Comparison of ENCODE assay signal across 10 cellular contexts in the genomic region with DNA sequence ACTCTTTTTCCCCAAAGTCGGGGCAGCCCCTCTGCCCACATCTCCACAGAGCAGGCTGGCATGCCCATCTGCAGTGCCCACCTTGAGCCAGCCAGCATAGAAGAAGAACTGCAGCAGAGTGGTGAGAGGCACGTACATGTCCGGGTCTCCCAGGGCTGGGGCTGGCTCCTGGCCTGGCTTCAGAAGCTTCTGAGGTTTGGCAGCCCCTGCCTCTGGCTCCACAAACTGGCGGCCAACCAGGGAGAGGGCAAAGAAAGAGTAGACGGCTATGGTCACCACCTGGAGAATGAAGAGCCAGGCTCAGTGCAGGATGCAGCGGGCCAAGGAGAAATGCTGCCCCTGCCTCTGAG. TPM values are rescaled to one million over a fixed set of nuclear protein-coding genes. Genes with fewer than 3 reads are reported as not detected.
A peak's percentile ranks its signal among the peaks of the same experiment; 100 is the strongest.
DNase-seq lines count a peak whose midpoint lies in the region; ATAC-seq and TF ChIP-seq lines count a peak whose summit lies in the region.
"Had no signal": no experiment of that assay in that cellular context is flagged by ENCODE, and none has a peak within 500 bp of the region (broad histone marks: within the 10 kb centered on the region; RNA-seq: fewer than 3 reads in every experiment).

No MANE protein-coding gene starts in this region.

- no peaks in the 10 kb centered on the region for H3K27me3 Mint-ChIP-seq in stimulated activated naive CD8-positive, alpha-beta T cell treated with anti-CD3 and anti-CD28 coated beads, Interleukin-15, Interleukin-2, amounts not matched to agents 100 ng/mL and 50 ng/mL, for 24 hours
- H3K27me3 Mint-ChIP-seq in activated naive CD8-positive, alpha-beta T cell, result no peaks in the 10 kb centered on the region
- H3K27me3 Mint-ChIP-seq in memory B cell, result no peaks in the 10 kb centered on the region

- no peaks in the 10 kb centered on the region for H3K9me3 Mint-ChIP-seq in stimulated activated naive CD8-positive, alpha-beta T cell treated with anti-CD3 and anti-CD28 coated beads, Interleukin-15, Interleukin-2, amounts not matched to agents 100 ng/mL and 50 ng/mL, for 24 hours
- H3K9me3 Mint-ChIP-seq in activated naive CD8-positive, alpha-beta T cell (ENCODE audit: low read depth), result no peaks in the 10 kb centered on the region
- H3K9me3 Mint-ChIP-seq in memory B cell, result no peaks in the 10 kb centered on the region

- peak overlapping the region; percentile 74 for H3K27ac Mint-ChIP-seq in stimulated activated naive CD8-positive, alpha-beta T cell treated with anti-CD3 and anti-CD28 coated beads, Interleukin-15, Interleukin-2, amounts not matched to agents 100 ng/mL and 50 ng/mL, for 24 hours
- H3K27ac Mint-ChIP-seq in activated naive CD8-positive, alpha-beta T cell, result peak overlapping the region; percentile 87
- peak overlapping the region; percentile 58 for H3K27ac Mint-ChIP-seq in memory B cell

- peaks cover 21% of the 10 kb centered on the region for H3K36me3 Mint-ChIP-seq in stimulated activated naive CD8-positive, alpha-beta T cell treated with anti-CD3 and anti-CD28 coated beads, Interleukin-15, Interleukin-2, amounts not matched to agents 100 ng/mL and 50 ng/mL, for 24 hours (ENCODE audit: low read depth)
- H3K36me3 Mint-ChIP-seq in activated naive CD8-positive, alpha-beta T cell, result peaks cover 11% of the 10 kb centered on the region
- peaks cover 12% of the 10 kb centered on the region for H3K36me3 Mint-ChIP-seq in memory B cell

- TF ChIP-seq CTCF in GM10266 (IDR thresholded peaks at IDR 0.05; ENCODE audit: control insufficient read depth, insufficient read depth, low read depth, missing control alignments), result no peak

- ATAC-seq in stimulated activated naive CD8-positive, alpha-beta T cell treated with anti-CD3 and anti-CD28 coated beads, Interleukin-15, Interleukin-2, amounts not matched to agents 100 U/mL and 50 U/mL, for 24 hours, result no peak
- ATAC-seq in memory B cell (ENCODE audit: low read depth) (no peak), HG03342 (IDR thresholded peaks at IDR 0.05; ENCODE audit: unreplicated experiment) (no peak), HG03175 (IDR thresholded peaks at IDR 0.05; ENCODE audit: unreplicated experiment) (no peak)

- peak overlapping the region; percentile 66 for H3K4me3 Mint-ChIP-seq in stimulated activated naive CD8-positive, alpha-beta T cell treated with anti-CD3 and anti-CD28 coated beads, Interleukin-15, Interleukin-2, amounts not matched to agents 100 ng/mL and 50 ng/mL, for 24 hours
- H3K4me3 Mint-ChIP-seq in activated naive CD8-positive, alpha-beta T cell, result peak overlapping the region; percentile 85
- H3K4me3 Mint-ChIP-seq in memory B cell, result peak overlapping the region; percentile 83

- peaks cover 44% of the 10 kb centered on the region for H3K4me1 Mint-ChIP-seq in stimulated activated naive CD8-positive, alpha-beta T cell treated with anti-CD3 and anti-CD28 coated beads, Interleukin-15, Interleukin-2, amounts not matched to agents 100 ng/mL and 50 ng/mL, for 24 hours (ENCODE audit: low read depth)
- H3K4me1 Mint-ChIP-seq in activated naive CD8-positive, alpha-beta T cell (ENCODE audit: low read depth), result peaks cover 36% of the 10 kb centered on the region
- peaks cover 23% of the 10 kb centered on the region for H3K4me1 Mint-ChIP-seq in memory B cell

- no peak for DNase-seq in stimulated activated naive CD8-positive, alpha-beta T cell treated with anti-CD3 and anti-CD28 coated beads, Interleukin-15, Interleukin-2, amounts not matched to agents 100 U/mL and 50 U/mL, for 24 hours
- no peak for DNase-seq in memory B cell (ENCODE audit: low spot score in 2 of 2)
- no peak for DNase-seq in GM10266 (ENCODE audit: extremely low spot score)
- no peak for DNase-seq in A172 (ENCODE audit: low spot score)
- DNase-seq: NCI-H1930; stimulated activated CD4-positive, alpha-beta T cell treated with anti-CD3 and anti-CD28 coated beads, Interleukin-12 subunit alpha, Interleukin-12 subunit beta, amount 100 ng/mL, for 4 hours had no signal

RNA-seq across cellular contexts. Expression of a gene that starts 3.0 kb away (rescaled TPM):
- total RNA-seq in A172 (2014; rRNA removed; shearing (Covaris generic)), result 0.05 TPM in 1 of 2 replicates, not detected in the other

RNA-seq across cellular contexts. Expression of a gene that starts 9.7 kb away (rescaled TPM):
- 1,717 and 1,928 TPM in 2 replicates for total RNA-seq in A172 (2014; rRNA removed; shearing (Covaris generic))

RNA-seq across cellular contexts. Expression of a gene that starts 15.2 kb away (rescaled TPM):
- 11.3 and 15.9 TPM in 2 replicates for total RNA-seq in A172 (2014; rRNA removed; shearing (Covaris generic))

RNA-seq across cellular contexts. Expression of a gene that starts 22.1 kb away (rescaled TPM):
- total RNA-seq in A172 (2014; rRNA removed; shearing (Covaris generic)), result 6.3 TPM in 1 of 2 replicates, not detected in the other

RNA-seq across cellular contexts. Expression of a gene that starts 23.3 kb away (rescaled TPM):
- 4.8 and 9.4 TPM in 2 replicates for total RNA-seq in A172 (2014; rRNA removed; shearing (Covaris generic))
